In genomic region chr10:77805676-77806075, GRCh38 we compare ENCODE assay signal across 19 cellular contexts.
A peak's percentile ranks its signal among the peaks of the same experiment; 100 is the strongest.
DNase-seq lines count a peak whose midpoint lies in the region; ATAC-seq and TF ChIP-seq lines count a peak whose summit lies in the region.
"Had no signal": no experiment of that assay in that cellular context is flagged by ENCODE, and none has a peak within 500 bp of the region (broad histone marks: within the 10 kb centered on the region; RNA-seq: fewer than 3 reads in every experiment).

No MANE protein-coding gene starts in this region.

- TF ChIP-seq POLR2A in spleen (IDR thresholded peaks at IDR 0.05): no peak

- H3K4me3 Mint-ChIP-seq in chondrocyte (ENCODE audit: unreplicated experiment): no peak overlapping the region
- H3K4me3 Mint-ChIP-seq: CD4-positive, alpha-beta T cell; CD8-positive, alpha-beta T cell had no signal

- no peak overlapping the region for H3K4me3 ChIP-seq in lower lobe of right lung
- no peak overlapping the region for H3K4me3 ChIP-seq in spleen
- H3K4me3 ChIP-seq: BLaER1 had no signal

- peaks cover 48% of the 10 kb centered on the region for H3K36me3 Mint-ChIP-seq in chondrocyte (ENCODE audit: low read depth)
- H3K36me3 Mint-ChIP-seq: CD8-positive, alpha-beta T cell had no signal

- no peaks in the 10 kb centered on the region for H3K27me3 ChIP-seq in lower lobe of right lung (ENCODE audit: low read depth)
- H3K27me3 ChIP-seq in spleen (replicated peaks in 1 of 7): no peaks in the 10 kb centered on the region
- H3K27me3 ChIP-seq: BE2C, BLaER1 had no signal

- H3K27ac Mint-ChIP-seq in chondrocyte (ENCODE audit: unreplicated experiment): no peak overlapping the region
- H3K27ac Mint-ChIP-seq: CD4-positive, alpha-beta T cell; CD8-positive, alpha-beta T cell had no signal

- H3K36me3 ChIP-seq in lower lobe of right lung: peaks cover 88% of the 10 kb centered on the region
- H3K36me3 ChIP-seq in spleen: peaks cover 0 to 84% (median 14%) of the 10 kb centered on the region in 6 donors

- no peaks in the 10 kb centered on the region for H3K9me3 Mint-ChIP-seq in chondrocyte (ENCODE audit: low read depth)
- H3K9me3 Mint-ChIP-seq: CD4-positive, alpha-beta T cell; CD8-positive, alpha-beta T cell had no signal

- DNase-seq in chondrocyte (ENCODE audit: low spot score) (peak; percentile 58), lower lobe of right lung (peak; percentile 24), posterior vena cava (ENCODE audit: low spot score) (peak; percentile 59), spleen (peak; percentile 53), NCI-H748 treated with DMSO at 0.1 percent for 48 hours (lab: John Stamatoyannopoulos, UW) (no peak), NCI-H2029 treated with DMSO at 0.1 percent for 48 hours (lab: John Stamatoyannopoulos, UW) (no peak), NCI-H1417 treated with DMSO at 0.1 percent for 48 hours (lab: John Stamatoyannopoulos, UW) (no peak), EL (no peak)
- DNase-seq: 8988T; ACHN; BE2C; C1 segment of cervical spinal cord; Caco-2; Calu3; CD4-positive, alpha-beta T cell; CD8-positive, alpha-beta T cell; DND-41; GF-D8 had no signal

- 89 to 94% (median 92%) methylated on average over 12 to 14 of the region's 14 CpGs for WGBS in spleen, 5 donors

- H3K9me3 ChIP-seq in lower lobe of right lung (no peaks in the 10 kb centered on the region), spleen (no peaks in the 10 kb centered on the region)
- H3K9me3 ChIP-seq: BE2C, BLaER1, Caco-2 had no signal

- TF ChIP-seq CTCF in chondrocyte (IDR thresholded peaks at IDR 0.05): no peak
- no peak for TF ChIP-seq CTCF in lower lobe of right lung (IDR thresholded peaks at IDR 0.05)
- no peak for TF ChIP-seq CTCF in spleen (IDR thresholded peaks at IDR 0.05 in 8 of 11, conservative IDR thresholded peaks at IDR 0.05 in 3 of 11)

- intact Hi-C loops in lower lobe of right lung (cut with DNase I) (no loop called here), posterior vena cava (cut with DNase I) (loop anchor here in 1 of 2 donors (1.0 kb wide), 1 partner anchor 11 kb away; no protein-coding TSS in a partner anchor), spleen (cut with DNase I; ENCODE audit: low total_unique reads) (no loop called here)

- peaks cover 16% of the 10 kb centered on the region for H3K4me1 Mint-ChIP-seq in chondrocyte (ENCODE audit: low read depth)

- no peak overlapping the region for H3K27ac ChIP-seq in lower lobe of right lung
- no peak overlapping the region for H3K27ac ChIP-seq in spleen
- H3K27ac ChIP-seq: BLaER1 had no signal

- H3K27me3 Mint-ChIP-seq in chondrocyte (ENCODE audit: low read depth): no peaks in the 10 kb centered on the region
- H3K27me3 Mint-ChIP-seq: CD4-positive, alpha-beta T cell had no signal

- ATAC-seq in lower lobe of right lung: no peak
- ATAC-seq: CD8-positive, alpha-beta T cell had no signal

- H3K4me1 ChIP-seq in lower lobe of right lung (no peaks in the 10 kb centered on the region), spleen (no peaks in the 10 kb centered on the region)
- H3K4me1 ChIP-seq: BE2C, Caco-2 had no signal

Comparison
In these comparisons a context has a peak if more than half of its experiments do, and no peak if none do; other contexts are left out.
1. DNase-seq: peak in chondrocyte (single experiment), lower lobe of right lung (single experiment), posterior vena cava (single experiment) and spleen (single experiment); none in NCI-H748 treated with DMSO at 0.1 percent for 48 hours (single experiment), NCI-H2029 treated with DMSO at 0.1 percent for 48 hours (single experiment), NCI-H1417 treated with DMSO at 0.1 percent for 48 hours (single experiment) and EL (single experiment).